In genomic region chr11:6771926-6772898, GRCh38 we compare ENCODE assay signal across 9 cellular contexts. TPM values are rescaled to one million over a fixed set of nuclear protein-coding genes. Genes with fewer than 3 reads are reported as not detected.
DNase-seq lines count a peak whose midpoint lies in the region; ATAC-seq and TF ChIP-seq lines count a peak whose summit lies in the region.
"Had no signal": no experiment of that assay in that cellular context is flagged by ENCODE, and none has a peak within 500 bp of the region (broad histone marks: within the 10 kb centered on the region; RNA-seq: fewer than 3 reads in every experiment).

TSS of gene OR2AG2 (minus strand) at chr11:6771976. CDS start at chr11:6768957, 3,019 bp downstream.

- H3K27ac ChIP-seq in esophagus muscularis mucosa (replicated peaks in 1 of 4) = no peak within 1 kb of the TSS

- no peak for TF ChIP-seq CTCF in esophagus muscularis mucosa (IDR thresholded peaks at IDR 0.05)

- H3K27me3 ChIP-seq in esophagus muscularis mucosa = no peaks in the 10 kb centered on the region

- TF ChIP-seq EP300 in esophagus muscularis mucosa (IDR thresholded peaks at IDR 0.05) = no peak

- H3K9me3 ChIP-seq in esophagus muscularis mucosa = no peaks in the 10 kb centered on the region

- no peaks in the 10 kb centered on the region for H3K9me3 Mint-ChIP-seq in stimulated activated memory B cell treated with anti-CD40 and anti-IgM and Interleukin-4, amounts not matched to agents 10 μg/mL and 1 μg/mL and 100 μg/mL, for 72 hours
- H3K9me3 Mint-ChIP-seq: activated T-helper 1 cell treated with anti-CD3 and anti-CD28 coated beads, Interleukin-12 subunit alpha, Interleukin-12 subunit beta, Interleukin-2, Interleukin-4 antibody, amounts not matched to agents 30 ng/mL and 10 ng/mL and 1 ng/mL, durations not matched to agents 14 hours and 24 hours and 36 hours had no signal

- no peaks in the 10 kb centered on the region for H3K27me3 Mint-ChIP-seq in stimulated activated memory B cell treated with anti-CD40 and anti-IgM and Interleukin-4, amounts not matched to agents 10 μg/mL and 1 μg/mL and 100 μg/mL, for 72 hours

- peaks cover 16% of the 10 kb centered on the region for H3K4me1 Mint-ChIP-seq in stimulated activated memory B cell treated with anti-CD40 and anti-IgM and Interleukin-4, amounts not matched to agents 10 μg/mL and 1 μg/mL and 100 μg/mL, for 72 hours

- ATAC-seq in GM19324 (IDR thresholded peaks at IDR 0.05; ENCODE audit: low FRiP score, unreplicated experiment) (peak; percentile 80), HG02885 (IDR thresholded peaks at IDR 0.05; ENCODE audit: poor library complexity, unreplicated experiment) (peak; percentile 97)
- peak; percentile 95 for ATAC-seq in stimulated activated memory B cell treated with anti-CD40 and anti-IgM and Interleukin-4, amounts not matched to agents 10 μg/mL and 1 μg/mL and 100 μg/mL, for 72 hours
- ATAC-seq: HCT116 had no signal

- no peak within 1 kb of the TSS for H3K4me3 Mint-ChIP-seq in stimulated activated memory B cell treated with anti-CD40 and anti-IgM and Interleukin-4, amounts not matched to agents 10 μg/mL and 1 μg/mL and 100 μg/mL, for 72 hours
- H3K4me3 Mint-ChIP-seq: activated T-helper 1 cell treated with anti-CD3 and anti-CD28 coated beads, Interleukin-12 subunit alpha, Interleukin-12 subunit beta, Interleukin-2, Interleukin-4 antibody, amounts not matched to agents 30 ng/mL and 10 ng/mL and 1 ng/mL, durations not matched to agents 14 hours and 24 hours and 36 hours had no signal

- no peak within 1 kb of the TSS for H3K4me3 ChIP-seq in esophagus muscularis mucosa

- intact Hi-C loops in esophagus muscularis mucosa (cut with DNase I) = no loop called here

- no peaks in the 10 kb centered on the region for H3K36me3 Mint-ChIP-seq in stimulated activated memory B cell treated with anti-CD40 and anti-IgM and Interleukin-4, amounts not matched to agents 10 μg/mL and 1 μg/mL and 100 μg/mL, for 72 hours

- no peaks in the 10 kb centered on the region for H3K4me1 ChIP-seq in esophagus muscularis mucosa

- DNase-seq in NOMO-1 treated with DMSO at 0.1 percent for 48 hours (lab: John Stamatoyannopoulos, UW; ENCODE audit: unreplicated experiment) (peak; percentile 94), DMS153 (lab: John Stamatoyannopoulos, UW) (no peak), esophagus muscularis mucosa (ENCODE audit: extremely low spot score) (no peak), cerebellar cortex (ENCODE audit: low spot score) (no peak)

- H3K27ac Mint-ChIP-seq in stimulated activated memory B cell treated with anti-CD40 and anti-IgM and Interleukin-4, amounts not matched to agents 10 μg/mL and 1 μg/mL and 100 μg/mL, for 72 hours = peak within 1 kb of the TSS; percentile 85
- H3K27ac Mint-ChIP-seq: activated T-helper 1 cell treated with anti-CD3 and anti-CD28 coated beads, Interleukin-12 subunit alpha, Interleukin-12 subunit beta, Interleukin-2, Interleukin-4 antibody, amounts not matched to agents 30 ng/mL and 10 ng/mL and 1 ng/mL, durations not matched to agents 14 hours and 24 hours and 36 hours had no signal

- no peaks in the 10 kb centered on the region for H3K36me3 ChIP-seq in esophagus muscularis mucosa

- WGBS in esophagus muscularis mucosa = 84% methylated on average over 3 of the region's 4 CpGs

- no peak for TF ChIP-seq POLR2A in esophagus muscularis mucosa (IDR thresholded peaks at IDR 0.05; ENCODE audit: low read depth)

RNA-seq across cellular contexts. Expression of gene OR2AG2, which starts in this region (rescaled TPM):
- not detected for total RNA-seq in esophagus muscularis mucosa
